1 cellular context compared by ENCODE assay signal in the genomic region with DNA sequence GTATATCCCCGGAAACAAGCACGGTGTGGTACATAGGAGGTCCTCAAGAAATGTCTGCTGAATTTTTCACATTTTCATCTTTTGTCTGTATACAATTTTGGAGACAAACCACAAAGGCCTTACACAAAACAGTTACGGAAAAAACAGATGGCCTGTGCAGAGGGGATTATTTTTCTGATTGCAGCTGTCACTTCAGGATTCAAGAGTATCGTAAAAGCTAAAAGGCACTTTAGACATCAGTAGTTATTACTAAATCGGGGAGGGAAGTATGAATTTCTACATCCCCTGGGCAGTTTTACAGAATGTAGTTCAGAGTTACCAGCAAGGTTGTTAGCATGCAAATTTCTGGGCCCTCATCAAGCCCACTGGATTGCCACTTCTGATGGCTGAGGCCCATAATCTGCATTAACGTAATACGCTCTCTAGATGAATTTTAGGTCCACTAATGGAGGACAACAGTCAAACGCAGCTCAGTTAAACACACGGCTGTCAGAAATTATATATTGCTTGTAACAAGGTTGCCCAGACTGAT.
TF ChIP-seq lines count a peak whose summit lies in the region.

No MANE protein-coding gene starts in this region.

TF ChIP-seq in K562, 482 proteins besides CTCF, POLR2A, EP300 and RAD21 (continued from another document):
- TF ChIP-seq, protein P1, sequence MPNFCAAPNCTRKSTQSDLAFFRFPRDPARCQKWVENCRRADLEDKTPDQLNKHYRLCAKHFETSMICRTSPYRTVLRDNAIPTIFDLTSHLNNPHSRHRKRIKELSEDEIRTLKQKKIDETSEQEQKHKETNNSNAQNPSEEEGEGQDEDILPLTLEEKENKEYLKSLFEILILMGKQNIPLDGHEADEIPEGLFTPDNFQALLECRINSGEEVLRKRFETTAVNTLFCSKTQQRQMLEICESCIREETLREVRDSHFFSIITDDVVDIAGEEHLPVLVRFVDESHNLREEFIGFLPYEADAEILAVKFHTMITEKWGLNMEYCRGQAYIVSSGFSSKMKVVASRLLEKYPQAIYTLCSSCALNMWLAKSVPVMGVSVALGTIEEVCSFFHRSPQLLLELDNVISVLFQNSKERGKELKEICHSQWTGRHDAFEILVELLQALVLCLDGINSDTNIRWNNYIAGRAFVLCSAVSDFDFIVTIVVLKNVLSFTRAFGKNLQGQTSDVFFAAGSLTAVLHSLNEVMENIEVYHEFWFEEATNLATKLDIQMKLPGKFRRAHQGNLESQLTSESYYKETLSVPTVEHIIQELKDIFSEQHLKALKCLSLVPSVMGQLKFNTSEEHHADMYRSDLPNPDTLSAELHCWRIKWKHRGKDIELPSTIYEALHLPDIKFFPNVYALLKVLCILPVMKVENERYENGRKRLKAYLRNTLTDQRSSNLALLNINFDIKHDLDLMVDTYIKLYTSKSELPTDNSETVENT (CRISPR knock-in tag; IDR thresholded peaks at IDR 0.05): no peak
- TF ChIP-seq KLF6 (CRISPR knock-in tag; IDR thresholded peaks at IDR 0.05; ENCODE audit: borderline replicate concordance) (no peak), SMAD3 (CRISPR knock-in tag; conservative IDR thresholded peaks at IDR 0.05) (no peak), JUNB (CRISPR knock-in tag; conservative IDR thresholded peaks at IDR 0.05) (no peak), CHD1 (IDR thresholded peaks at IDR 0.05; ENCODE audit: low read length) (no peak), DACH1 (IDR thresholded peaks at IDR 0.05; ENCODE audit: partially characterized antibody) (no peak), ATF7 (IDR thresholded peaks at IDR 0.05) (no peak), SLC30A9 (CRISPR knock-in tag; IDR thresholded peaks at IDR 0.05) (no peak), ZNF140 (CRISPR knock-in tag; IDR thresholded peaks at IDR 0.05) (no peak), ZNF12 (CRISPR knock-in tag; IDR thresholded peaks at IDR 0.05) (no peak), TSC22D4 (tag; IDR thresholded peaks at IDR 0.05) (no peak), TCF7L2 (IDR thresholded peaks at IDR 0.05; ENCODE audit: low read depth, low read length) (no peak), ZNF77 (CRISPR knock-in tag; IDR thresholded peaks at IDR 0.05) (no peak), EZH2 (IDR thresholded peaks at IDR 0.05; ENCODE audit: borderline replicate concordance, low read depth, low read length) (no peak), CBX5 (IDR thresholded peaks at IDR 0.05; ENCODE audit: borderline replicate concordance, low read depth) (no peak), ZBTB7A (IDR thresholded peaks at IDR 0.05; ENCODE audit: borderline replicate concordance, control insufficient read depth, low read depth, low read length) (no peak)
- TF ChIP-seq, protein P2, sequence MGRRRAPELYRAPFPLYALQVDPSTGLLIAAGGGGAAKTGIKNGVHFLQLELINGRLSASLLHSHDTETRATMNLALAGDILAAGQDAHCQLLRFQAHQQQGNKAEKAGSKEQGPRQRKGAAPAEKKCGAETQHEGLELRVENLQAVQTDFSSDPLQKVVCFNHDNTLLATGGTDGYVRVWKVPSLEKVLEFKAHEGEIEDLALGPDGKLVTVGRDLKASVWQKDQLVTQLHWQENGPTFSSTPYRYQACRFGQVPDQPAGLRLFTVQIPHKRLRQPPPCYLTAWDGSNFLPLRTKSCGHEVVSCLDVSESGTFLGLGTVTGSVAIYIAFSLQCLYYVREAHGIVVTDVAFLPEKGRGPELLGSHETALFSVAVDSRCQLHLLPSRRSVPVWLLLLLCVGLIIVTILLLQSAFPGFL (CRISPR knock-in tag; IDR thresholded peaks at IDR 0.05): no peak
